Comparison of ENCODE assay signal across 8 cellular contexts in the genomic region with DNA sequence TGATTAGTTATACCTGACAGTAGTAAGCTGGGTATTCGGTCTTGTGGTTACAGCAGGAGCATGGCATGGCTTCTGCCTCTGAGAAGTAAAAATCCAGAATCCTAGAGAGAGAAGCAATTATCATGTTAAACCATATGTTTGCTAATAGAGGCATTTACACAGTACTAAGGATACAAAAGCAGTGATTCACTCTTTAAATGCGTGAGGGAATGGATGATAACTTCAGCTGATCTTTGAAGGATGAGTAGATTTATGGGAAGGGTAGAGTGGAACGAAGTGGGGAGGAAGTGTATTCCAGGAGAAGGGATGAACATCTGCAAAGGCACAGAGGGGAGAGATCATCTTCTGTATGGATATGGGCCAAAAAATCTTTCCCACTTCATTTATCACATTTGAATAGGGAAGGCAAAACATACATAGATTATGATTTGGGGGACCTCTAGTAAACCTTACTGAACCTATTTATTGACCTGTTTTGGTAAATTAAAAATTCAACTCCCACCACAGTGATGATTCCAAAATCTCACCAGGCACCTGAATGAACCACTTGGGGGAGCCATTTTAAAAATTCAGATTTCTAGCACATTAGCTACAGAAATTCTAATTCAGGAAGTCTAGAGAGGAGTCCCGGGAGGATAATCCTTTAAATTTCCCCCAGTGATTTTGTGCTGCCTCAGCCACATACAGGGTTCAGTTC. TPM values are rescaled to one million over a fixed set of nuclear protein-coding genes. Genes with fewer than 3 reads are reported as not detected.
DNase-seq lines count a peak whose midpoint lies in the region; ATAC-seq and TF ChIP-seq lines count a peak whose summit lies in the region.

No MANE protein-coding gene starts in this region.

- no peaks in the 10 kb centered on the region for H3K36me3 ChIP-seq in body of pancreas (replicated peaks in 1 of 2; ENCODE audit: insufficient read depth in 1 of 2, low read depth in 2 of 2)

- no peak for TF ChIP-seq POLR2A in body of pancreas (IDR thresholded peaks at IDR 0.05)

- no peak overlapping the region for H3K4me3 ChIP-seq in epithelial cell of esophagus (ENCODE audit: low read length)
- H3K4me3 ChIP-seq in body of pancreas = no peak overlapping the region

- TF ChIP-seq CTCF in C4-2B (conservative IDR thresholded peaks at IDR 0.05) (peak; percentile 74), epithelial cell of esophagus (IDR thresholded peaks at IDR 0.05; ENCODE audit: insufficient read depth, low read depth, low read length, missing control alignments) (peak; percentile 19), body of pancreas (IDR thresholded peaks at IDR 0.05) (peak in 3 of 7 experiments; percentile 7 to 12 (median 12))

- no peak overlapping the region for H3K27ac ChIP-seq in C4-2B
- no peak overlapping the region for H3K27ac ChIP-seq in body of pancreas

- WGBS in body of pancreas, 2 donors = 67 to 73% methylated on average over 4 of the region's 4 CpGs

- H3K27me3 ChIP-seq in body of pancreas = no peaks in the 10 kb centered on the region

- H3K4me1 ChIP-seq in body of pancreas = no peaks in the 10 kb centered on the region

- ATAC-seq in GM19467 (IDR thresholded peaks at IDR 0.05; ENCODE audit: unreplicated experiment) = peak; percentile 24
- peak; percentile 22 for ATAC-seq in HG03571 (IDR thresholded peaks at IDR 0.05; ENCODE audit: unreplicated experiment)
- no peak for ATAC-seq in body of pancreas

- H3K9me3 ChIP-seq in body of pancreas = no peaks in the 10 kb centered on the region

- intact Hi-C loops in body of pancreas (cut with DNase I) = no loop called here

- DNase-seq in epithelial cell of esophagus (ENCODE audit: low read depth) (no peak), body of pancreas (no peak), NCI-H2081 treated with DMSO at 0.1 percent for 48 hours (lab: John Stamatoyannopoulos, UW) (no peak), HuH-7 (ENCODE audit: low spot score) (no peak)
- DNase-seq in stimulated activated CD4-positive, alpha-beta T cell treated with anti-CD3 and anti-CD28 coated beads, Interleukin-2, amount 100 ng/mL, for 48 hours = no peak

RNA-seq across cellular contexts. Expression of gene IGSF10, which starts 35.1 kb away (rescaled TPM):
- total RNA-seq in body of pancreas = 1 to 10 TPM in 1 of 2 donors, under 1 TPM in 1; 0.99 to 1.0 TPM

RNA-seq across cellular contexts. Expression of gene P2RY12, which starts 41.2 kb away (rescaled TPM):
- under 1 TPM in 1 of 2 donors, not detected in 1; 0.78 TPM for total RNA-seq in body of pancreas
